In genomic region chr3:42214064-42214463, GRCh38 we compare ENCODE assay signal across 1 cellular context.
TF ChIP-seq lines count a peak whose summit lies in the region.

No MANE protein-coding gene starts in this region.

TF ChIP-seq in WTC11, 78 proteins besides CTCF, POLR2A, EP300 and RAD21 (continued from another document):
- TF ChIP-seq GRHL2 (CRISPR knock-in tag; IDR thresholded peaks at IDR 0.05; ENCODE audit: insufficient replicate concordance, severe bottlenecking) = no peak
- TF ChIP-seq SOX15 (CRISPR knock-in tag; IDR thresholded peaks at IDR 0.05) = no peak
- no peak for TF ChIP-seq JAZF1 (CRISPR knock-in tag; IDR thresholded peaks at IDR 0.05)
